ENCODE assay signal across 1 cellular context in the genomic region with DNA sequence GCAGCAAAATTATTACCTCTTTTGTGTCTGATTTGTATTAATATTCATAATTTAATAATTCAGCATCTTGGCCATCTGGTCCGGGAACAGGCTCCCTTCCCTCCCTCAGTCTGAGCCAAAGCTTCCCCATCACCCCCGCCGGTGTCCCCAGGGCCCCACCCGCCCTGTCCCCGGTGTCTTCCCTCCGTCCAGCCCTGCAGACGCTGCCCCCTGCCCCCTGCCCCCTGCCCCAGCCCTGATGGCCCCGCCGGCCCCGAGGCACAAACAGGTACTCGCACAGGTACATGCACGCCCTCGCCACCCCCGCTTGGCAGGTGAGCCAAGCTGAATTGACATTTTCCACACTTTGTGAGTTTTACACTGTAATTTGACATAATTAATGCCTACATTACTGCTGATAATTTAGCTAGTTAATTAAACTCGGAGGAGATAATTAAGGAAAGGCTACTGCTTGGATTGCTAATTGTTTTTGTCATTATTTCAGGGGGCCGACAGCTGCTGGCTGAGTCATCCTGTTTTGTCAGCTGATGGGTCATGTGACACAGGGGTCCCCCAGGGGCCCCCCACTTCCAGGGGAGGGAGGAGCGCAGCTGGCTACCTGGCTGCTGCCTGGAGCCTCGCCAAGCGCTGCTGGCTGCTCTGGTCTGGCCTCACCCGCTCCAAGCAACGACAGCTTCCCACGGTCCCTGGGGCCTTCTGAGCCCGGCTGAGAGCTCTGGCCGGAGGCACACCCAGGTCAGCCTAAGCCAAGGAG.
TF ChIP-seq lines count a peak whose summit lies in the region.

No MANE protein-coding gene starts in this region.

TF ChIP-seq in GM23338, 12 proteins besides CTCF, POLR2A, EP300 and RAD21 (continued from another document):
- TF ChIP-seq, protein P1, sequence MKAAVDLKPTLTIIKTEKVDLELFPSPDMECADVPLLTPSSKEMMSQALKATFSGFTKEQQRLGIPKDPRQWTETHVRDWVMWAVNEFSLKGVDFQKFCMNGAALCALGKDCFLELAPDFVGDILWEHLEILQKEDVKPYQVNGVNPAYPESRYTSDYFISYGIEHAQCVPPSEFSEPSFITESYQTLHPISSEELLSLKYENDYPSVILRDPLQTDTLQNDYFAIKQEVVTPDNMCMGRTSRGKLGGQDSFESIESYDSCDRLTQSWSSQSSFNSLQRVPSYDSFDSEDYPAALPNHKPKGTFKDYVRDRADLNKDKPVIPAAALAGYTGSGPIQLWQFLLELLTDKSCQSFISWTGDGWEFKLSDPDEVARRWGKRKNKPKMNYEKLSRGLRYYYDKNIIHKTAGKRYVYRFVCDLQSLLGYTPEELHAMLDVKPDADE (IDR thresholded peaks at IDR 0.05) = no peak
- TF ChIP-seq, protein P2, sequence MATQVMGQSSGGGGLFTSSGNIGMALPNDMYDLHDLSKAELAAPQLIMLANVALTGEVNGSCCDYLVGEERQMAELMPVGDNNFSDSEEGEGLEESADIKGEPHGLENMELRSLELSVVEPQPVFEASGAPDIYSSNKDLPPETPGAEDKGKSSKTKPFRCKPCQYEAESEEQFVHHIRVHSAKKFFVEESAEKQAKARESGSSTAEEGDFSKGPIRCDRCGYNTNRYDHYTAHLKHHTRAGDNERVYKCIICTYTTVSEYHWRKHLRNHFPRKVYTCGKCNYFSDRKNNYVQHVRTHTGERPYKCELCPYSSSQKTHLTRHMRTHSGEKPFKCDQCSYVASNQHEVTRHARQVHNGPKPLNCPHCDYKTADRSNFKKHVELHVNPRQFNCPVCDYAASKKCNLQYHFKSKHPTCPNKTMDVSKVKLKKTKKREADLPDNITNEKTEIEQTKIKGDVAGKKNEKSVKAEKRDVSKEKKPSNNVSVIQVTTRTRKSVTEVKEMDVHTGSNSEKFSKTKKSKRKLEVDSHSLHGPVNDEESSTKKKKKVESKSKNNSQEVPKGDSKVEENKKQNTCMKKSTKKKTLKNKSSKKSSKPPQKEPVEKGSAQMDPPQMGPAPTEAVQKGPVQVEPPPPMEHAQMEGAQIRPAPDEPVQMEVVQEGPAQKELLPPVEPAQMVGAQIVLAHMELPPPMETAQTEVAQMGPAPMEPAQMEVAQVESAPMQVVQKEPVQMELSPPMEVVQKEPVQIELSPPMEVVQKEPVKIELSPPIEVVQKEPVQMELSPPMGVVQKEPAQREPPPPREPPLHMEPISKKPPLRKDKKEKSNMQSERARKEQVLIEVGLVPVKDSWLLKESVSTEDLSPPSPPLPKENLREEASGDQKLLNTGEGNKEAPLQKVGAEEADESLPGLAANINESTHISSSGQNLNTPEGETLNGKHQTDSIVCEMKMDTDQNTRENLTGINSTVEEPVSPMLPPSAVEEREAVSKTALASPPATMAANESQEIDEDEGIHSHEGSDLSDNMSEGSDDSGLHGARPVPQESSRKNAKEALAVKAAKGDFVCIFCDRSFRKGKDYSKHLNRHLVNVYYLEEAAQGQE (IDR thresholded peaks at IDR 0.05; ENCODE audit: unreplicated experiment) = no peak
- TF ChIP-seq NANOG (IDR thresholded peaks at IDR 0.05; ENCODE audit: borderline replicate concordance) = no peak
- no peak for TF ChIP-seq EZH2 (IDR thresholded peaks at IDR 0.05; ENCODE audit: low read depth, unreplicated experiment)
- no peak for TF ChIP-seq EZH2phosphoT487 (IDR thresholded peaks at IDR 0.05; ENCODE audit: unreplicated experiment)
